ENCODE assay signal across 22 cellular contexts in genomic region chrX:69036674-69037573, GRCh38.
DNase-seq lines count a peak whose midpoint lies in the region; TF ChIP-seq lines count a peak whose summit lies in the region.
"Had no signal": no experiment of that assay in that cellular context is flagged by ENCODE, and none has a peak within 500 bp of the region (broad histone marks: within the 10 kb centered on the region; RNA-seq: fewer than 3 reads in every experiment).

No MANE protein-coding gene starts in this region.

- no peaks in the 10 kb centered on the region for H3K36me3 ChIP-seq in trophoblast cell (ENCODE audit: control insufficient read depth in 1 of 2, insufficient read depth in 2 of 2, low read length in 2 of 2)
- H3K36me3 ChIP-seq: MG63 had no signal

- no peak overlapping the region for H3K27ac ChIP-seq in coronary artery
- H3K27ac ChIP-seq in trophoblast cell (ENCODE audit: low read depth, low read length) = no peak overlapping the region
- H3K27ac ChIP-seq: 22Rv1, PC-9, RWPE1 had no signal

- in situ Hi-C loops in KBM-7 (cut with MboI; ENCODE audit: low pct_unique_long_range_greater_than_20kb, low sequenced_read_pairs) = no loop called here

- H2BK120ac ChIP-seq in trophoblast cell (ENCODE audit: insufficient read depth, low read length, poor library complexity) = no peak overlapping the region

- no peak overlapping the region for H2BK12ac ChIP-seq in trophoblast cell (ENCODE audit: low read length)

- peak overlapping the region; percentile 40 for H3K27ac Mint-ChIP-seq in activated CD4-positive, alpha-beta T cell treated with anti-CD3 and anti-CD28 coated beads, Interleukin-2, amount 10 ng/mL, durations not matched to agents 24 days and 14 days
- H3K27ac Mint-ChIP-seq in neural crest cell (ENCODE audit: unreplicated experiment) (peak overlapping the region; percentile 14), type B pancreatic cell (no peak overlapping the region)
- H3K27ac Mint-ChIP-seq: CD14-positive monocyte had no signal

- no peak for DNase-seq in activated CD4-positive, alpha-beta T cell treated with anti-CD3 and anti-CD28 coated beads, Interleukin-2, amount 10 ng/mL, durations not matched to agents 24 days and 14 days
- no peak for DNase-seq in activated CD4-positive, alpha-beta T cell treated with anti-CD3 and anti-CD28 coated beads for 48 hours
- DNase-seq in coronary artery (ENCODE audit: low spot score) = peak; percentile 49
- DNase-seq in neural crest cell (ENCODE audit: low read depth, low spot score) = no peak
- DNase-seq in type B pancreatic cell (ENCODE audit: extremely low spot score, unreplicated experiment) = peak; percentile 47
- DNase-seq in NCI-H2029 (lab: John Stamatoyannopoulos, UW) = no peak
- no peak for DNase-seq in trophoblast cell
- DNase-seq in KBM-7 = no peak
- DNase-seq: DMS79 treated with DMSO at 0.1 percent for 48 hours, IMR-90, Kasumi-1, MG63, NCI-H1092 treated with DMSO at 0.1 percent for 48 hours, NCI-H146, NCI-H2081 treated with DMSO at 0.1 percent for 48 hours, NCI-H226, NCI-H524, PC-9 had no signal

- TF ChIP-seq CTCF in coronary artery (IDR thresholded peaks at IDR 0.05) = no peak
- TF ChIP-seq CTCF in neural crest cell (conservative IDR thresholded peaks at IDR 0.05) = no peak
- no peak for TF ChIP-seq CTCF in type B pancreatic cell (conservative IDR thresholded peaks at IDR 0.05)

- H4K12ac ChIP-seq in trophoblast cell (ENCODE audit: low read depth, low read length) = no peak overlapping the region

- H3K14ac ChIP-seq in trophoblast cell (ENCODE audit: low read length) = no peak overlapping the region

- H2AK5ac ChIP-seq in trophoblast cell (ENCODE audit: low read length) = no peak overlapping the region

- 100% methylated on average over 5 of the region's 14 CpGs for WGBS in trophoblast cell (ENCODE audit: extremely low coverage, insufficient coverage, insufficient read length)

- H2BK5ac ChIP-seq in trophoblast cell (ENCODE audit: low read depth, low read length, poor library complexity) = no peak overlapping the region

- H4K91ac ChIP-seq in trophoblast cell (ENCODE audit: low read depth, low read length) = no peak overlapping the region

- H3K27me3 ChIP-seq in trophoblast cell (ENCODE audit: insufficient read depth, low read length) = no peaks in the 10 kb centered on the region
- H3K27me3 ChIP-seq: MG63 had no signal

- peaks cover 6 to 16% of the 10 kb centered on the region in 2 experiments for H3K4me1 ChIP-seq in trophoblast cell (ENCODE audit: control insufficient read depth in 1 of 2, insufficient read depth in 2 of 2, low read length in 2 of 2)

- H3K36me3 Mint-ChIP-seq in activated CD4-positive, alpha-beta T cell treated with anti-CD3 and anti-CD28 coated beads, Interleukin-2, amount 10 ng/mL, durations not matched to agents 24 days and 14 days (ENCODE audit: low read depth) = no peaks in the 10 kb centered on the region
- no peaks in the 10 kb centered on the region for H3K36me3 Mint-ChIP-seq in neural crest cell (ENCODE audit: low read depth)
- no peaks in the 10 kb centered on the region for H3K36me3 Mint-ChIP-seq in type B pancreatic cell
- H3K36me3 Mint-ChIP-seq: CD14-positive monocyte had no signal

- H3K79me1 ChIP-seq in trophoblast cell (ENCODE audit: low read length) = no peaks in the 10 kb centered on the region

- H2AFZ ChIP-seq in trophoblast cell (ENCODE audit: insufficient read depth, low read length, poor library complexity) = no peak overlapping the region
- H2AFZ ChIP-seq: PC-9 had no signal

- H3K4me2 ChIP-seq in trophoblast cell (ENCODE audit: low read length) = no peak overlapping the region
- H3K4me2 ChIP-seq: PC-9 had no signal

- H3K4me3 ChIP-seq in coronary artery (no peak overlapping the region), trophoblast cell (ENCODE audit: low read depth, low read length) (no peak overlapping the region)
- H3K4me3 ChIP-seq: MG63, PC-9 had no signal

- H3K9me3 ChIP-seq in trophoblast cell (ENCODE audit: insufficient read depth, low read depth, low read length) = no peaks in the 10 kb centered on the region
- H3K9me3 ChIP-seq: MG63 had no signal

- no peaks in the 10 kb centered on the region for H3K4me1 Mint-ChIP-seq in activated CD4-positive, alpha-beta T cell treated with anti-CD3 and anti-CD28 coated beads, Interleukin-2, amount 10 ng/mL, durations not matched to agents 24 days and 14 days
- H3K4me1 Mint-ChIP-seq in neural crest cell (peaks cover 7% of the 10 kb centered on the region), type B pancreatic cell (ENCODE audit: unreplicated experiment) (peaks cover 11% of the 10 kb centered on the region)
- H3K4me1 Mint-ChIP-seq: CD14-positive monocyte had no signal

- no peaks in the 10 kb centered on the region for H3K27me3 Mint-ChIP-seq in activated CD4-positive, alpha-beta T cell treated with anti-CD3 and anti-CD28 coated beads, Interleukin-2, amount 10 ng/mL, durations not matched to agents 24 days and 14 days
- H3K27me3 Mint-ChIP-seq in neural crest cell (ENCODE audit: low read depth) (no peaks in the 10 kb centered on the region), type B pancreatic cell (no peaks in the 10 kb centered on the region)

- H3K18ac ChIP-seq in trophoblast cell (ENCODE audit: low read length) = no peak overlapping the region

- no peak overlapping the region for H3K4me3 Mint-ChIP-seq in activated CD4-positive, alpha-beta T cell treated with anti-CD3 and anti-CD28 coated beads, Interleukin-2, amount 10 ng/mL, durations not matched to agents 24 days and 14 days
- H3K4me3 Mint-ChIP-seq in neural crest cell = no peak overlapping the region
- H3K4me3 Mint-ChIP-seq in type B pancreatic cell = no peak overlapping the region
- H3K4me3 Mint-ChIP-seq: H9 had no signal

- no peaks in the 10 kb centered on the region for H3K9me3 Mint-ChIP-seq in activated CD4-positive, alpha-beta T cell treated with anti-CD3 and anti-CD28 coated beads, Interleukin-2, amount 10 ng/mL, durations not matched to agents 24 days and 14 days
- H3K9me3 Mint-ChIP-seq in neural crest cell = no peaks in the 10 kb centered on the region
- H3K9me3 Mint-ChIP-seq in type B pancreatic cell = peaks cover 4% of the 10 kb centered on the region

- intact Hi-C loops in activated CD4-positive, alpha-beta T cell treated with anti-CD3 and anti-CD28 coated beads, Interleukin-2, amount 10 ng/mL, durations not matched to agents 24 days and 14 days (cut with micrococcal nuclease) = no loop called here

- H3K4ac ChIP-seq in trophoblast cell (ENCODE audit: low read depth, low read length) = no peak overlapping the region

- no peak overlapping the region for H3K9ac ChIP-seq in trophoblast cell (ENCODE audit: low read length)

- no peaks in the 10 kb centered on the region for H3K79me2 ChIP-seq in trophoblast cell (ENCODE audit: control insufficient read depth, insufficient read depth, low read length, poor library complexity)

- no peak overlapping the region for H3K23ac ChIP-seq in trophoblast cell (ENCODE audit: low read length)

- H4K8ac ChIP-seq in trophoblast cell (ENCODE audit: low read depth, low read length) = no peak overlapping the region

Comparison
In these comparisons a context has a peak if more than half of its experiments do, and no peak if none do; other contexts are left out.
1. DNase-seq: peak in coronary artery (single experiment) and type B pancreatic cell (single experiment); none in activated CD4-positive, alpha-beta T cell treated with anti-CD3 and anti-CD28 coated beads, Interleukin-2, amount 10 ng/mL, durations not matched to agents 24 days and 14 days (single experiment), activated CD4-positive, alpha-beta T cell treated with anti-CD3 and anti-CD28 coated beads for 48 hours (single experiment), neural crest cell (single experiment), NCI-H2029 (single experiment), trophoblast cell (0 of 2) and KBM-7 (single experiment).